Comparison of ENCODE assay signal across 12 cellular contexts in genomic region chrX:109927663-109928273, GRCh38.
"Had no signal": no experiment of that assay in that cellular context is flagged by ENCODE, and none has a peak within 500 bp of the region (broad histone marks: within the 10 kb centered on the region; RNA-seq: fewer than 3 reads in every experiment).

No MANE protein-coding gene starts in this region.

- H3K9me3 ChIP-seq: mucosa of descending colon had no signal

- H3K4me3 ChIP-seq: mucosa of descending colon, smooth muscle cell had no signal

- DNase-seq: activated CD4-positive, alpha-beta memory T cell treated with anti-CD3 and anti-CD28 coated beads for 36 hours; activated CD4-positive, alpha-beta T cell treated with anti-CD3 and anti-CD28 coated beads for 36 hours; activated T-cell treated with anti-CD3 and anti-CD28 coated beads for 4 hours; immature natural killer cell; kidney glomerular epithelial cell; mesenchymal stem cell; mucosa of descending colon; naive thymus-derived CD8-positive, alpha-beta T cell; stimulated activated CD4-positive, alpha-beta T cell treated with anti-CD3 and anti-CD28 coated beads, Interleukin-4, amount 100 ng/mL, for 4 hours had no signal

- ATAC-seq: activated CD4-positive, alpha-beta T cell treated with anti-CD3 and anti-CD28 coated beads for 36 hours; mucosa of descending colon; naive thymus-derived CD8-positive, alpha-beta T cell; stimulated activated memory B cell treated with anti-CD40 and anti-IgM and Interleukin-4, amounts not matched to agents 10 μg/mL and 1 μg/mL and 100 μg/mL, for 72 hours; WTC11 had no signal
